8 cellular contexts compared by ENCODE assay signal in genomic region chr10:97498076-97498840, GRCh38. TPM values are rescaled to one million over a fixed set of nuclear protein-coding genes. Genes with fewer than 3 reads are reported as not detected.
DNase-seq lines count a peak whose midpoint lies in the region; ATAC-seq, FAIRE-seq and TF ChIP-seq lines count a peak whose summit lies in the region.

A gene with protein sequence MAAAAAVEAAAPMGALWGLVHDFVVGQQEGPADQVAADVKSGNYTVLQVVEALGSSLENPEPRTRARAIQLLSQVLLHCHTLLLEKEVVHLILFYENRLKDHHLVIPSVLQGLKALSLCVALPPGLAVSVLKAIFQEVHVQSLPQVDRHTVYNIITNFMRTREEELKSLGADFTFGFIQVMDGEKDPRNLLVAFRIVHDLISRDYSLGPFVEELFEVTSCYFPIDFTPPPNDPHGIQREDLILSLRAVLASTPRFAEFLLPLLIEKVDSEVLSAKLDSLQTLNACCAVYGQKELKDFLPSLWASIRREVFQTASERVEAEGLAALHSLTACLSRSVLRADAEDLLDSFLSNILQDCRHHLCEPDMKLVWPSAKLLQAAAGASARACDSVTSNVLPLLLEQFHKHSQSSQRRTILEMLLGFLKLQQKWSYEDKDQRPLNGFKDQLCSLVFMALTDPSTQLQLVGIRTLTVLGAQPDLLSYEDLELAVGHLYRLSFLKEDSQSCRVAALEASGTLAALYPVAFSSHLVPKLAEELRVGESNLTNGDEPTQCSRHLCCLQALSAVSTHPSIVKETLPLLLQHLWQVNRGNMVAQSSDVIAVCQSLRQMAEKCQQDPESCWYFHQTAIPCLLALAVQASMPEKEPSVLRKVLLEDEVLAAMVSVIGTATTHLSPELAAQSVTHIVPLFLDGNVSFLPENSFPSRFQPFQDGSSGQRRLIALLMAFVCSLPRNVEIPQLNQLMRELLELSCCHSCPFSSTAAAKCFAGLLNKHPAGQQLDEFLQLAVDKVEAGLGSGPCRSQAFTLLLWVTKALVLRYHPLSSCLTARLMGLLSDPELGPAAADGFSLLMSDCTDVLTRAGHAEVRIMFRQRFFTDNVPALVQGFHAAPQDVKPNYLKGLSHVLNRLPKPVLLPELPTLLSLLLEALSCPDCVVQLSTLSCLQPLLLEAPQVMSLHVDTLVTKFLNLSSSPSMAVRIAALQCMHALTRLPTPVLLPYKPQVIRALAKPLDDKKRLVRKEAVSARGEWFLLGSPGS (minus strand): TSS chr10:97498422. CDS start chr10:97498384, 38 bp downstream.

- peak within 1 kb of the TSS; percentile 96 to 98 for H3K27ac Mint-ChIP-seq in T-cell

- DNase-seq in GM12891 (ENCODE audit: insufficient read length, low spot score), result peak; percentile 99
- peak; percentile 81 for DNase-seq in NCI-H1436 treated with DMSO at 0.1 percent for 48 hours (lab: John Stamatoyannopoulos, UW)
- peak; percentile 96 to 100 (median 99) for DNase-seq in T-cell
- DNase-seq in heart left ventricle, result peak; percentile 99 to 100 (median 100)
- peak; percentile 100 for DNase-seq in posterior vena cava (ENCODE audit: low spot score)
- DNase-seq in upper lobe of right lung, result peak; percentile 100

- H3K4me1 ChIP-seq in heart left ventricle (peaks cover 7 to 77% (median 47%) of the 10 kb centered on the region in 12 donors), upper lobe of right lung (peaks cover 48% of the 10 kb centered on the region)

- peaks cover 0 to 7% (median 0%) of the 10 kb centered on the region in 9 donors for H3K36me3 ChIP-seq in heart left ventricle
- H3K36me3 ChIP-seq in upper lobe of right lung, result peaks cover 7% of the 10 kb centered on the region

- TF ChIP-seq CTCF in heart left ventricle (IDR thresholded peaks at IDR 0.05) (peak in 5 of 12 donors; percentile 14 to 56 (median 21)), upper lobe of right lung (IDR thresholded peaks at IDR 0.05) (peak; percentile 22)

- H3K4me1 Mint-ChIP-seq in T-cell, result peaks cover 53 to 60% (median 58%) of the 10 kb centered on the region in 3 donors

- H3K27me3 ChIP-seq in heart left ventricle, result no peaks in the 10 kb centered on the region
- no peaks in the 10 kb centered on the region for H3K27me3 ChIP-seq in upper lobe of right lung

- H3K4me3 Mint-ChIP-seq in T-cell, result peak within 1 kb of the TSS; percentile 96 to 99 (median 97)

- H3K27me3 Mint-ChIP-seq in T-cell, result peaks cover 20 to 28% of the 10 kb centered on the region in 2 donors

- CTCF ChIA-PET in T-cell (lab: Charles Lee), result no interaction called here

- no peaks in the 10 kb centered on the region for H3K9me3 ChIP-seq in heart left ventricle
- H3K9me3 ChIP-seq in upper lobe of right lung, result no peaks in the 10 kb centered on the region

- ATAC-seq in HG02840 (IDR thresholded peaks at IDR 0.05; ENCODE audit: low FRiP score, unreplicated experiment) (peak; percentile 89), T-cell (replicated peaks in 1 of 4) (peak; percentile 86 to 91 (median 90)), heart left ventricle (peak; percentile 90 to 96 (median 92)), upper lobe of right lung (peak; percentile 94)

- intact Hi-C loops in heart left ventricle (cut with DNase I) (loop anchor here in 8 of 10 donors (1.0 to 10.0 kb wide), 8 partner anchors 44 to 239 kb away; partner anchors contain the start of genes EXOSC1 (in 2 of the 8), ZDHHC16 (in 2 of the 8) and ZFYVE27 (in 1 of the 8)), posterior vena cava (cut with DNase I) (no loop called here), upper lobe of right lung (cut with DNase I) (no loop called here)

- H3K27ac ChIP-seq in adipose tissue (ENCODE audit: low read depth, low read length) (no peak within 1 kb of the TSS), heart left ventricle (peak within 1 kb of the TSS; percentile 71 to 98 (median 94)), upper lobe of right lung (peak within 1 kb of the TSS; percentile 95)

- peaks cover 8% of the 10 kb centered on the region for H3K36me3 Mint-ChIP-seq in T-cell

- WGBS in adipose tissue, 3 donors, result 0 to 1% (median 1%) methylated on average over 52 to 73 of the region's 73 CpGs
- 0 to 1% (median 0%) methylated on average over 32 to 73 of the region's 73 CpGs for WGBS in heart left ventricle, 4 donors

- TF ChIP-seq POLR2A in GM12891 (IDR thresholded peaks at IDR 0.05; ENCODE audit: low read depth, low read length), result peak; percentile 55
- TF ChIP-seq POLR2A in heart left ventricle (IDR thresholded peaks at IDR 0.05), result peak in 1 of 2 donors; percentile 68

- FAIRE-seq in GM12891 (lab: Jason Lieb, UNC), result no peak

- H3K9me3 Mint-ChIP-seq in T-cell, result no peaks in the 10 kb centered on the region

- H3K4me3 ChIP-seq in heart left ventricle, result peak within 1 kb of the TSS; percentile 71 to 99 (median 96)
- peak within 1 kb of the TSS; percentile 100 for H3K4me3 ChIP-seq in upper lobe of right lung

- POLR2A ChIA-PET in T-cell (lab: Charles Lee), result no interaction called here

TF ChIP-seq in GM12891, 5 proteins besides CTCF, POLR2A, EP300 and RAD21:
- no peak for TF ChIP-seq PAX5 (IDR thresholded peaks at IDR 0.05; ENCODE audit: insufficient read depth, low read length, severe bottlenecking)
- no peak for TF ChIP-seq POLR2AphosphoS5 (IDR thresholded peaks at IDR 0.05; ENCODE audit: low read depth, low read length)
- peak; percentile 86 for TF ChIP-seq TAF1 (IDR thresholded peaks at IDR 0.05; ENCODE audit: low read depth, low read length)
- TF ChIP-seq POU2F2 (IDR thresholded peaks at IDR 0.05; ENCODE audit: low read depth, low read length), result no peak

RNA-seq across cellular contexts. Expression of the gene that starts here (rescaled TPM):
- polyA plus RNA-seq in GM12891 (2012; ENCODE audit: low read depth, missing spikeins), result 49.1 TPM
- total RNA-seq in T-cell (100 to 1,000 TPM in 2 of 5 donors, 10 to 100 TPM in 3; 73.8 to 106 (median 93.7) TPM), heart left ventricle (10 to 100 TPM; 30.2 to 63.5 (median 48.1) TPM), posterior vena cava (10 to 100 TPM; 29.5 to 32.1 TPM), upper lobe of right lung (70.7 TPM)
- polyA plus RNA-seq in adipose tissue (10 to 100 TPM; 30.1 to 47.9 (median 31.4) TPM), heart left ventricle (10 to 100 TPM; 43.9 to 52.0 TPM)

Comparison
In these comparisons a context has a peak if more than half of its experiments do, and no peak if none do; other contexts are left out.
1. intact Hi-C loops: an anchor here in heart left ventricle (1.0 to 10.0 kb wide); none called in posterior vena cava and upper lobe of right lung.